ENCODE assay signal across 23 cellular contexts in the genomic region with DNA sequence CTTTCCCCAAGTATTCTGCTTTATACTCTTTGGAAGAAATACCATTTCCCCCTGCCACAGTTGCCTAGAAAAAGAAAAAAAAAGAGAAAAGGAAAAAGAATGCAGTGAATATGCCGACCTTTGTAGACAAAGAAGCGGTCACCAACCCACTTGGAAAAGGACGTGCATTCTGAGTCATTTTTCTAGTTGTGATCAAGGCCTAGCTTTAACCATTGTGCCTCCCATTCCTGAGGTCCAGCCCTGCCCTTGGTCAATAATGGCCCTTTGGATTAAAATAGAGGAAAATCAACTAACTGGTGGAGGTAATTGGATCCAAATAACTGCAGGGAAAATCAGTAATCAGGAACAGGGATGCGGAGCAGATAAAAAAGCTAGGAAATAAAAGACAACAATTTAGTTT. TPM values are rescaled to one million over a fixed set of nuclear protein-coding genes. Genes with fewer than 3 reads are reported as not detected.
DNase-seq lines count a peak whose midpoint lies in the region; ATAC-seq, FAIRE-seq and TF ChIP-seq lines count a peak whose summit lies in the region.
"Had no signal": no experiment of that assay in that cellular context is flagged by ENCODE, and none has a peak within 500 bp of the region (broad histone marks: within the 10 kb centered on the region; RNA-seq: fewer than 3 reads in every experiment).

No MANE protein-coding gene starts in this region.

- H3K79me2 ChIP-seq in astrocyte (ENCODE audit: insufficient read depth, low read length), result no peaks in the 10 kb centered on the region
- H3K79me2 ChIP-seq in osteoblast (ENCODE audit: insufficient read depth, low read length), result no peaks in the 10 kb centered on the region

- no peaks in the 10 kb centered on the region for H3K9me3 ChIP-seq in CD8-positive, alpha-beta memory T cell (ENCODE audit: low read length)
- H3K9me3 ChIP-seq in astrocyte (ENCODE audit: insufficient read depth, low read depth, low read length) (no peaks in the 10 kb centered on the region), osteoblast (ENCODE audit: low read depth, low read length) (no peaks in the 10 kb centered on the region), kidney (ENCODE audit: control insufficient read depth in 1 of 2, low read length in 2 of 2) (no peaks in the 10 kb centered on the region)
- H3K9me3 ChIP-seq: A549, BLaER1, gastrocnemius medialis, pancreas had no signal

- H3K9me3 Mint-ChIP-seq in activated CD4-positive, alpha-beta T cell treated with anti-CD3 and anti-CD28 coated beads, Interleukin-2, amount 10 ng/mL, durations not matched to agents 24 days and 14 days, result peaks cover 4% of the 10 kb centered on the region
- no peaks in the 10 kb centered on the region for H3K9me3 Mint-ChIP-seq in CD8-positive, alpha-beta memory T cell
- H3K9me3 Mint-ChIP-seq in astrocyte (ENCODE audit: unreplicated experiment), result no peaks in the 10 kb centered on the region
- no peaks in the 10 kb centered on the region for H3K9me3 Mint-ChIP-seq in activated T-helper 1 cell treated with anti-CD3 and anti-CD28 coated beads, Interleukin-12 subunit alpha, Interleukin-12 subunit beta, Interleukin-2, Interleukin-4 antibody, amounts not matched to agents 30 ng/mL and 10 ng/mL and 1 ng/mL, durations not matched to agents 14 hours and 24 hours and 36 hours
- H3K9me3 Mint-ChIP-seq: activated naive CD4-positive, alpha-beta T cell treated with anti-CD3 and anti-CD28 coated beads, Interleukin-2, amount 10 ng/mL, durations not matched to agents 7 days and 5 days; WTC11 had no signal

- no peaks in the 10 kb centered on the region for H3K27me3 ChIP-seq in CD8-positive, alpha-beta memory T cell (ENCODE audit: insufficient read depth, low read length, poor library complexity, severe bottlenecking)
- H3K27me3 ChIP-seq in astrocyte (ENCODE audit: insufficient read depth, low read length) (no peaks in the 10 kb centered on the region), osteoblast (ENCODE audit: insufficient read depth, low read length) (no peaks in the 10 kb centered on the region)
- H3K27me3 ChIP-seq: BLaER1, gastrocnemius medialis, pancreas had no signal

- H3K27me3 Mint-ChIP-seq in activated CD4-positive, alpha-beta T cell treated with anti-CD3 and anti-CD28 coated beads, Interleukin-2, amount 10 ng/mL, durations not matched to agents 24 days and 14 days, result no peaks in the 10 kb centered on the region
- no peaks in the 10 kb centered on the region for H3K27me3 Mint-ChIP-seq in CD8-positive, alpha-beta memory T cell
- H3K27me3 Mint-ChIP-seq in astrocyte (ENCODE audit: low read depth, unreplicated experiment), result no peaks in the 10 kb centered on the region
- H3K27me3 Mint-ChIP-seq in activated T-helper 1 cell treated with anti-CD3 and anti-CD28 coated beads, Interleukin-12 subunit alpha, Interleukin-12 subunit beta, Interleukin-2, Interleukin-4 antibody, amounts not matched to agents 30 ng/mL and 10 ng/mL and 1 ng/mL, durations not matched to agents 14 hours and 24 hours and 36 hours (ENCODE audit: insufficient read depth), result no peaks in the 10 kb centered on the region
- H3K27me3 Mint-ChIP-seq: activated naive CD4-positive, alpha-beta T cell treated with anti-CD3 and anti-CD28 coated beads, Interleukin-2, amount 10 ng/mL, durations not matched to agents 7 days and 5 days had no signal

- no peaks in the 10 kb centered on the region for H3K36me3 Mint-ChIP-seq in activated CD4-positive, alpha-beta T cell treated with anti-CD3 and anti-CD28 coated beads, Interleukin-2, amount 10 ng/mL, durations not matched to agents 24 days and 14 days (ENCODE audit: low read depth)
- H3K36me3 Mint-ChIP-seq in CD8-positive, alpha-beta memory T cell, result peaks cover 0 to 5% (median 2%) of the 10 kb centered on the region in 3 donors
- H3K36me3 Mint-ChIP-seq in astrocyte (ENCODE audit: low read depth, unreplicated experiment), result no peaks in the 10 kb centered on the region
- peaks cover 8% of the 10 kb centered on the region for H3K36me3 Mint-ChIP-seq in activated T-helper 1 cell treated with anti-CD3 and anti-CD28 coated beads, Interleukin-12 subunit alpha, Interleukin-12 subunit beta, Interleukin-2, Interleukin-4 antibody, amounts not matched to agents 30 ng/mL and 10 ng/mL and 1 ng/mL, durations not matched to agents 14 hours and 24 hours and 36 hours (ENCODE audit: low read depth)
- H3K36me3 Mint-ChIP-seq: WTC11 had no signal

- H2AFZ ChIP-seq in astrocyte (ENCODE audit: low read depth, low read length), result no peak overlapping the region
- peak overlapping the region; percentile 1 for H2AFZ ChIP-seq in osteoblast (ENCODE audit: low read length)

- H3K4me1 ChIP-seq in CD8-positive, alpha-beta memory T cell (ENCODE audit: insufficient read depth, low read length), result peaks cover 98% of the 10 kb centered on the region
- H3K4me1 ChIP-seq in astrocyte (ENCODE audit: insufficient read depth, low read length), result peaks cover 15% of the 10 kb centered on the region
- H3K4me1 ChIP-seq in osteoblast (ENCODE audit: insufficient read depth, low read length), result peaks cover 31% of the 10 kb centered on the region
- H3K4me1 ChIP-seq in kidney (ENCODE audit: control insufficient read depth in 1 of 2, insufficient read depth in 1 of 2, low read depth in 1 of 2, low read length in 2 of 2), result peaks cover 0 to 3% of the 10 kb centered on the region in 2 donors
- H3K4me1 ChIP-seq: pancreas had no signal

- TF ChIP-seq CTCF in astrocyte (IDR thresholded peaks at IDR 0.05; ENCODE audit: insufficient read depth, low read depth, low read length) (no peak), osteoblast (IDR thresholded peaks at IDR 0.05; ENCODE audit: extremely low read depth, low read depth, low read length) (no peak), kidney (IDR thresholded peaks at IDR 0.05; ENCODE audit: borderline replicate concordance, extremely low read depth, insufficient read depth) (no peak)

- POLR2A ChIA-PET in CD8-positive, alpha-beta memory T cell (lab: Charles Lee), result no interaction called here

- H3K4me1 Mint-ChIP-seq in activated CD4-positive, alpha-beta T cell treated with anti-CD3 and anti-CD28 coated beads, Interleukin-2, amount 10 ng/mL, durations not matched to agents 24 days and 14 days, result peaks cover 66% of the 10 kb centered on the region
- H3K4me1 Mint-ChIP-seq in CD8-positive, alpha-beta memory T cell, result peaks cover 83 to 94% (median 89%) of the 10 kb centered on the region in 3 donors
- peaks cover 32% of the 10 kb centered on the region for H3K4me1 Mint-ChIP-seq in astrocyte (ENCODE audit: low read depth, unreplicated experiment)
- H3K4me1 Mint-ChIP-seq in activated T-helper 1 cell treated with anti-CD3 and anti-CD28 coated beads, Interleukin-12 subunit alpha, Interleukin-12 subunit beta, Interleukin-2, Interleukin-4 antibody, amounts not matched to agents 30 ng/mL and 10 ng/mL and 1 ng/mL, durations not matched to agents 14 hours and 24 hours and 36 hours (ENCODE audit: low read depth), result peaks cover 73% of the 10 kb centered on the region

- H3K27ac Mint-ChIP-seq in activated CD4-positive, alpha-beta T cell treated with anti-CD3 and anti-CD28 coated beads, Interleukin-2, amount 10 ng/mL, durations not matched to agents 24 days and 14 days, result peak overlapping the region; percentile 43
- peak overlapping the region in 7 of 8 donors; percentile 42 to 79 (median 64) for H3K27ac Mint-ChIP-seq in CD8-positive, alpha-beta memory T cell
- peak overlapping the region; percentile 56 for H3K27ac Mint-ChIP-seq in astrocyte (ENCODE audit: unreplicated experiment)
- H3K27ac Mint-ChIP-seq in activated T-helper 1 cell treated with anti-CD3 and anti-CD28 coated beads, Interleukin-12 subunit alpha, Interleukin-12 subunit beta, Interleukin-2, Interleukin-4 antibody, amounts not matched to agents 30 ng/mL and 10 ng/mL and 1 ng/mL, durations not matched to agents 14 hours and 24 hours and 36 hours, result no peak overlapping the region
- H3K27ac Mint-ChIP-seq: activated naive CD4-positive, alpha-beta T cell treated with anti-CD3 and anti-CD28 coated beads, Interleukin-2, amount 10 ng/mL, durations not matched to agents 7 days and 5 days; WTC11 had no signal

- no peak overlapping the region for H3K27ac ChIP-seq in CD8-positive, alpha-beta memory T cell (ENCODE audit: low read depth, low read length)
- H3K27ac ChIP-seq in astrocyte (ENCODE audit: low read depth, low read length), result no peak overlapping the region
- no peak overlapping the region for H3K27ac ChIP-seq in osteoblast (ENCODE audit: low read depth, low read length)
- no peak overlapping the region for H3K27ac ChIP-seq in kidney (ENCODE audit: low read depth in 2 of 2, low read length in 2 of 2)
- H3K27ac ChIP-seq: A549, pancreas had no signal

- no peak overlapping the region for H3K4me3 Mint-ChIP-seq in activated CD4-positive, alpha-beta T cell treated with anti-CD3 and anti-CD28 coated beads, Interleukin-2, amount 10 ng/mL, durations not matched to agents 24 days and 14 days
- H3K4me3 Mint-ChIP-seq in CD8-positive, alpha-beta memory T cell, result peak overlapping the region in 1 of 7 donors; percentile 62
- no peak overlapping the region for H3K4me3 Mint-ChIP-seq in astrocyte (ENCODE audit: unreplicated experiment)
- H3K4me3 Mint-ChIP-seq in activated T-helper 1 cell treated with anti-CD3 and anti-CD28 coated beads, Interleukin-12 subunit alpha, Interleukin-12 subunit beta, Interleukin-2, Interleukin-4 antibody, amounts not matched to agents 30 ng/mL and 10 ng/mL and 1 ng/mL, durations not matched to agents 14 hours and 24 hours and 36 hours, result no peak overlapping the region
- H3K4me3 Mint-ChIP-seq: WTC11 had no signal

- no peaks in the 10 kb centered on the region for H3K36me3 ChIP-seq in CD8-positive, alpha-beta memory T cell (ENCODE audit: insufficient read depth, low read length)
- H3K36me3 ChIP-seq in astrocyte (ENCODE audit: insufficient read depth, low read length), result no peaks in the 10 kb centered on the region
- H3K36me3 ChIP-seq in osteoblast (ENCODE audit: insufficient read depth, low read length), result no peaks in the 10 kb centered on the region
- no peaks in the 10 kb centered on the region for H3K36me3 ChIP-seq in kidney (ENCODE audit: control insufficient read depth in 1 of 2, insufficient read depth in 2 of 2, low read length in 2 of 2)
- H3K36me3 ChIP-seq: BLaER1, gastrocnemius medialis, pancreas had no signal

- H3K4me3 ChIP-seq in CD8-positive, alpha-beta memory T cell (ENCODE audit: low read length), result no peak overlapping the region
- H3K4me3 ChIP-seq in astrocyte (ENCODE audit: insufficient read depth, low read depth, low read length), result no peak overlapping the region
- H3K4me3 ChIP-seq in osteoblast (ENCODE audit: insufficient read depth, low read length), result no peak overlapping the region
- H3K4me3 ChIP-seq in kidney (ENCODE audit: low read length in 2 of 2), result no peak overlapping the region
- H3K4me3 ChIP-seq: A549, BLaER1, gastrocnemius medialis, pancreas had no signal

- CTCF ChIA-PET in CD8-positive, alpha-beta memory T cell (lab: Charles Lee), result interaction anchor here (1.4 to 2.9 kb wide), 3 partner anchors 10 to 26 kb away, joined by 3 to 16 read pairs (median 6); no protein-coding TSS in a partner anchor

- no peak overlapping the region for H3K4me2 ChIP-seq in astrocyte (ENCODE audit: low read length)
- H3K4me2 ChIP-seq in osteoblast (ENCODE audit: insufficient read depth, low read length), result no peak overlapping the region
- H3K4me2 ChIP-seq: A549 had no signal

- ATAC-seq in HG03565 (IDR thresholded peaks at IDR 0.05; ENCODE audit: unreplicated experiment), result no peak
- ATAC-seq: A549, gastrocnemius medialis, HCT116, left colon, pancreas, WTC11 had no signal

- DNase-seq in activated CD4-positive, alpha-beta T cell treated with anti-CD3 and anti-CD28 coated beads, Interleukin-2, amount 10 ng/mL, durations not matched to agents 24 days and 14 days, result no peak
- DNase-seq in activated CD4-positive, alpha-beta T cell treated with anti-CD3 and anti-CD28 coated beads, Interleukin-2, amount 50 U/mL, for 48 hours, result no peak
- DNase-seq in CD8-positive, alpha-beta memory T cell, result no peak
- peak; percentile 28 for DNase-seq in astrocyte (ENCODE audit: low read depth)
- DNase-seq in osteoblast (ENCODE audit: insufficient read length, low spot score, missing footprints), result no peak
- no peak for DNase-seq in kidney
- no peak for DNase-seq in activated T-helper 1 cell treated with anti-CD3 and anti-CD28 coated beads, Interleukin-12 subunit alpha, Interleukin-12 subunit beta, Interleukin-2, Interleukin-4 antibody, amounts not matched to agents 30 ng/mL and 10 ng/mL and 1 ng/mL, durations not matched to agents 14 hours and 24 hours and 36 hours (ENCODE audit: low spot score)
- DNase-seq: activated naive CD4-positive, alpha-beta T cell treated with anti-CD3 and anti-CD28 coated beads, Interleukin-2, amount 10 ng/mL, durations not matched to agents 7 days and 5 days; DMS153; gastrocnemius medialis; left colon; NCI-H1930; NCI-H510A; pancreas; Right ventricle myocardium superior; small intestine; stimulated activated CD4-positive, alpha-beta T cell treated with anti-CD3 and anti-CD28 coated beads, Interleukin-4, amount 100 ng/mL, for 4 hours had no signal

- no peak for FAIRE-seq in astrocyte (lab: Jason Lieb, UNC)
- no peak for FAIRE-seq in kidney (lab: Jason Lieb, UNC)
- FAIRE-seq: A549, GM12892, pancreas, small intestine had no signal

- H4K20me1 ChIP-seq in astrocyte (ENCODE audit: insufficient read depth, low read length) (no peaks in the 10 kb centered on the region), osteoblast (ENCODE audit: insufficient read depth, low read length) (no peaks in the 10 kb centered on the region)
- H4K20me1 ChIP-seq: BLaER1 had no signal

- H3K9ac ChIP-seq in astrocyte (ENCODE audit: low read length) (no peak overlapping the region), kidney (ENCODE audit: low read length in 2 of 2) (no peak overlapping the region)
- H3K9ac ChIP-seq: BLaER1 had no signal

- intact Hi-C loops in activated CD4-positive, alpha-beta T cell treated with anti-CD3 and anti-CD28 coated beads, Interleukin-2, amount 10 ng/mL, durations not matched to agents 24 days and 14 days (cut with micrococcal nuclease), result loop anchor here (2.0 kb wide), 1 partner anchor 23 kb away; no protein-coding TSS in a partner anchor
- intact Hi-C loops in kidney (cut with DNase I), result no loop called here
- intact Hi-C loops in activated T-helper 1 cell treated with anti-CD3 and anti-CD28 coated beads, Interleukin-12 subunit alpha, Interleukin-12 subunit beta, Interleukin-2, Interleukin-4 antibody, amounts not matched to agents 30 ng/mL and 10 ng/mL and 1 ng/mL, durations not matched to agents 14 hours and 24 hours and 36 hours (cut with micrococcal nuclease), result loop anchor here (1.0 kb wide), 1 partner anchor 7 kb away; no protein-coding TSS in a partner anchor

RNA-seq across cellular contexts. Expression of gene S1PR1, which starts 24.8 kb away (rescaled TPM):
- total RNA-seq in activated CD4-positive, alpha-beta T cell treated with anti-CD3 and anti-CD28 coated beads, Interleukin-2, amount 10 ng/mL, durations not matched to agents 24 days and 14 days, result 49.5 and 51.2 TPM in 2 replicates
- total RNA-seq in CD8-positive, alpha-beta memory T cell, result 100 to 1,000 TPM; 118 to 123 TPM
- polyA plus RNA-seq in CD8-positive, alpha-beta memory T cell, result 203 TPM
- total RNA-seq in astrocyte, result 10.6 and 14.4 TPM in 2 replicates
- total RNA-seq in osteoblast, result 25.7 and 27.1 TPM in 2 replicates
- 51.6 TPM for total RNA-seq in kidney
- 14.2 TPM for polyA plus RNA-seq in kidney (ENCODE audit: insufficient read depth, low read depth, low replicate concordance)
- 42.5 and 42.9 TPM in 2 replicates for total RNA-seq in activated T-helper 1 cell treated with anti-CD3 and anti-CD28 coated beads, Interleukin-12 subunit alpha, Interleukin-12 subunit beta, Interleukin-2, Interleukin-4 antibody, amounts not matched to agents 30 ng/mL and 10 ng/mL and 1 ng/mL, durations not matched to agents 14 hours and 24 hours and 36 hours
